ENCODE assay signal across 15 cellular contexts in genomic region chr7:103540338-103540737, GRCh38.
"Had no signal": no experiment of that assay in that cellular context is flagged by ENCODE, and none has a peak within 500 bp of the region (broad histone marks: within the 10 kb centered on the region; RNA-seq: fewer than 3 reads in every experiment).

No MANE protein-coding gene starts in this region.

- H3K36me3 ChIP-seq: esophagus muscularis mucosa, gastroesophageal sphincter, neutrophil had no signal

- H3K9me3 ChIP-seq: esophagus muscularis mucosa, gastroesophageal sphincter, mucosa of descending colon, neutrophil had no signal

- ATAC-seq: effector memory CD8-positive, alpha-beta T cell; gastroesophageal sphincter; left colon; mucosa of descending colon; naive thymus-derived CD8-positive, alpha-beta T cell; stimulated activated naive B cell treated with anti-CD40 and anti-IgM and Interleukin-4, amounts not matched to agents 10 μg/mL and 1 μg/mL and 100 μg/mL, for 72 hours; stimulated activated naive CD8-positive, alpha-beta T cell treated with anti-CD3 and anti-CD28 coated beads, Interleukin-15, amount 100 ng/mL, for 72 hours had no signal

- FAIRE-seq: kidney, small intestine had no signal

- H3K79me2 ChIP-seq: hepatocyte had no signal

- H3K27ac ChIP-seq: epithelial cell of prostate, esophagus muscularis mucosa, gastroesophageal sphincter, hepatocyte, neutrophil had no signal

- DNase-seq: effector memory CD8-positive, alpha-beta T cell; glutamatergic neuron; left colon; mucosa of descending colon; naive thymus-derived CD8-positive, alpha-beta T cell; small intestine; stimulated activated CD4-positive, alpha-beta T cell treated with anti-CD3 and anti-CD28 coated beads, Interleukin-2, amount 100 ng/mL, for 48 hours; stimulated activated naive B cell treated with anti-CD40 and anti-IgM and Interleukin-4, amounts not matched to agents 10 μg/mL and 1 μg/mL and 100 μg/mL, for 72 hours; stimulated activated naive CD8-positive, alpha-beta T cell treated with anti-CD3 and anti-CD28 coated beads, Interleukin-15, amount 100 ng/mL, for 72 hours had no signal

- H3K4me1 ChIP-seq: gastroesophageal sphincter had no signal

- H3K4me3 ChIP-seq: esophagus muscularis mucosa, gastroesophageal sphincter, hepatocyte, mucosa of descending colon had no signal

- H3K4me2 ChIP-seq: hepatocyte had no signal

- H2AFZ ChIP-seq: hepatocyte had no signal

- H3K27me3 ChIP-seq: esophagus muscularis mucosa, gastroesophageal sphincter, hepatocyte, neutrophil had no signal
